Comparison of ENCODE assay signal across 9 cellular contexts in genomic region chr11:11798586-11799438, GRCh38. TPM values are rescaled to one million over a fixed set of nuclear protein-coding genes. Genes with fewer than 3 reads are reported as not detected.
DNase-seq lines count a peak whose midpoint lies in the region; ATAC-seq and TF ChIP-seq lines count a peak whose summit lies in the region.
"Had no signal": no experiment of that assay in that cellular context is flagged by ENCODE, and none has a peak within 500 bp of the region (broad histone marks: within the 10 kb centered on the region; RNA-seq: fewer than 3 reads in every experiment).

No MANE protein-coding gene starts in this region.

- H3K27ac Mint-ChIP-seq in HFFc6 = no peak overlapping the region
- H3K27ac Mint-ChIP-seq in natural killer cell treated with Interleukin-12 subunit alpha and Interleukin-12 subunit beta and Interleukin-15 and Interleukin-18, amount 100 ng/mL, for 72 hours = no peak overlapping the region

- no peaks in the 10 kb centered on the region for H3K79me2 ChIP-seq in DND-41 (ENCODE audit: insufficient read depth, low read length)

- no peak overlapping the region for H3K27ac ChIP-seq in DND-41 (ENCODE audit: low read length)
- H3K27ac ChIP-seq: epithelial cell of prostate had no signal

- H2AFZ ChIP-seq in DND-41 (ENCODE audit: low read depth, low read length) = no peak overlapping the region

- no peaks in the 10 kb centered on the region for H3K9me3 ChIP-seq in DND-41 (ENCODE audit: insufficient read depth, low read length, severe bottlenecking)

- H3K9ac ChIP-seq in DND-41 (ENCODE audit: low read depth, low read length) = no peak overlapping the region

- H3K4me2 ChIP-seq in DND-41 (ENCODE audit: insufficient read depth, low read length) = no peak overlapping the region

- H3K4me1 Mint-ChIP-seq in HFFc6 (ENCODE audit: low read depth) = no peaks in the 10 kb centered on the region
- no peaks in the 10 kb centered on the region for H3K4me1 Mint-ChIP-seq in natural killer cell treated with Interleukin-12 subunit alpha and Interleukin-12 subunit beta and Interleukin-15 and Interleukin-18, amount 100 ng/mL, for 72 hours (ENCODE audit: low read depth in 2 of 2)

- H4K20me1 ChIP-seq in DND-41 (ENCODE audit: insufficient read depth, low read length) = no peaks in the 10 kb centered on the region

- no peaks in the 10 kb centered on the region for H3K4me1 ChIP-seq in DND-41 (ENCODE audit: insufficient read depth, low read length)

- H3K27me3 ChIP-seq in DND-41 (ENCODE audit: insufficient read depth, low read length, poor library complexity) = peaks cover 20% of the 10 kb centered on the region

- H3K36me3 Mint-ChIP-seq in HFFc6 (ENCODE audit: low read depth) = no peaks in the 10 kb centered on the region
- no peaks in the 10 kb centered on the region for H3K36me3 Mint-ChIP-seq in natural killer cell treated with Interleukin-12 subunit alpha and Interleukin-12 subunit beta and Interleukin-15 and Interleukin-18, amount 100 ng/mL, for 72 hours

- ATAC-seq in DND-41 (ENCODE audit: insufficient read depth, low read depth) = peak; percentile 97
- ATAC-seq in natural killer cell treated with Interleukin-12 subunit alpha and Interleukin-12 subunit beta and Interleukin-15 and Interleukin-18, amount 100 ng/mL, for 72 hours = peak; percentile 72 to 82

- TF ChIP-seq CTCF in DND-41 (IDR thresholded peaks at IDR 0.05; ENCODE audit: borderline replicate concordance, extremely low read depth, low read length, poor library complexity, severe bottlenecking) (peak; percentile 93), HFFc6 (IDR thresholded peaks at IDR 0.05) (peak; percentile 98), epithelial cell of esophagus (IDR thresholded peaks at IDR 0.05; ENCODE audit: insufficient read depth, low read depth, low read length, missing control alignments) (peak; percentile 97)

- peaks cover 4% of the 10 kb centered on the region; the same call in 1 of the 2 replicates for H3K27me3 Mint-ChIP-seq in HFFc6 (ENCODE audit: insufficient read depth)
- H3K27me3 Mint-ChIP-seq in natural killer cell treated with Interleukin-12 subunit alpha and Interleukin-12 subunit beta and Interleukin-15 and Interleukin-18, amount 100 ng/mL, for 72 hours = peaks cover 24 to 25% of the 10 kb centered on the region in 2 donors

- no peak overlapping the region for H3K4me3 Mint-ChIP-seq in HFFc6
- H3K4me3 Mint-ChIP-seq in natural killer cell treated with Interleukin-12 subunit alpha and Interleukin-12 subunit beta and Interleukin-15 and Interleukin-18, amount 100 ng/mL, for 72 hours = no peak overlapping the region

- H3K4me3 ChIP-seq in DND-41 (ENCODE audit: low read depth in 1 of 2, low read length in 2 of 2) (no peak overlapping the region), epithelial cell of esophagus (ENCODE audit: low read length) (no peak overlapping the region)

- H3K9me3 Mint-ChIP-seq in HFFc6 = no peaks in the 10 kb centered on the region
- no peaks in the 10 kb centered on the region for H3K9me3 Mint-ChIP-seq in natural killer cell treated with Interleukin-12 subunit alpha and Interleukin-12 subunit beta and Interleukin-15 and Interleukin-18, amount 100 ng/mL, for 72 hours

- H3K36me3 ChIP-seq in DND-41 (ENCODE audit: insufficient read depth, low read length) = no peaks in the 10 kb centered on the region

- DNase-seq in DND-41 (peak; percentile 77), HFFc6 (peak; percentile 67), NK-92 (lab: John Stamatoyannopoulos, UW; ENCODE audit: unreplicated experiment) (peak; percentile 4), epithelial cell of esophagus (ENCODE audit: low read depth) (peak; percentile 80), SIG-M5 treated with dmso at 0.1 percent for 504 hours (lab: John Stamatoyannopoulos, UW; ENCODE audit: unreplicated experiment) (no peak)
- DNase-seq in activated CD8-positive, alpha-beta memory T cell treated with anti-CD3 and anti-CD28 coated beads, Interleukin-2, amount 50 U/mL, for 24 hours (ENCODE audit: extremely low read depth) = peak; percentile 15
- DNase-seq in natural killer cell treated with Interleukin-12 subunit alpha and Interleukin-12 subunit beta and Interleukin-15 and Interleukin-18, amount 100 ng/mL, for 72 hours (ENCODE audit: low spot score) = peak; percentile 69
- peak; percentile 60 for DNase-seq in stimulated activated naive CD4-positive, alpha-beta T cell treated with Interleukin-2 at 50 U/mL for 16 hours (lab: John Stamatoyannopoulos, UW)

RNA-seq across cellular contexts. Expression of gene USP47, which starts 43.0 kb away (rescaled TPM):
- 10 to 100 TPM; 33.6 to 38.7 (median 35.1) TPM for total RNA-seq in HFFc6 (2021; fragmentation: NEBNext Ultra II Directional; extraction: Animal tissue kit (Norgen Biotek cat#: 25700))
- total RNA-seq in natural killer cell treated with Interleukin-12 subunit alpha and Interleukin-12 subunit beta and Interleukin-15 and Interleukin-18, amount 100 ng/mL, for 72 hours = 10 to 100 TPM; 61.7 to 61.8 TPM
